11 cellular contexts compared by ENCODE assay signal in the genomic region with DNA sequence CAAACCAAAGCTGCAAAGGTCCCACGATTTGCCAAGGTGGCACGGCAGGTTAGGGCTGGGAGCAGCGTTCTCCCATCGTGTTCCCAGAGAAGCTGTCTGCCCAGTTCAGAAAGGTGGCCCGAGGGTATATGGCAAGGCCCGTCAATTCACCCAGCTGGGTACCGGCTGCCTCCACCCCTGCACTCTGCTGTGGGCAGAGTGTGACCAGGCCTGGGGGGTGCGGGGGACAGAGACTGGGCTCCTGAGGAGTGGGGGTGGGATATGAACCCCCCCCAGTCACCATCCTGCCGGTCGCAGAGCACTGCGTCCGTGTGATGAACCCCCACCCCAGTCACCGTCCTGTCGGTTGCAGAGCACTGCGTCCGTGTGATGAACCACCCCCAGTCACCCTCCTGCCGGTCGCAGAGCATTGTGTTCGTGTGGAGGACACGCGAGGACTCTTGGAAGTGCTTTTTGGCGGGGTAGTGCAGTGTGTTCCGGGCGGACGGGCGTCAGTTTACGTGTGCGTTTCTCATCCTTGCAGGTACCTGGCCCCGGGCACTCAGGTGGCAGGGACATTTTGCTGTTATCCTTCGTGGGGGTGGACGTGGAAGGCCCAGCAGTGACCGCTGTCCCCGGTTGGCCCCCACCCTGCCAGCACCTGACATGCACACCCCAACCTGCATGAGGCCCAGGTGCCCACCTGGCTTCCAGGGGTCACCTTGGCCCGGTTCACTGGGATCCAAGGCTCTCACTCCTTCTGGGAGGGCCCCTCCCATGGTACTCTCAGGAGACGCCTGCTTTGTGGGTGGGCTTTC. TPM values are rescaled to one million over a fixed set of nuclear protein-coding genes. Genes with fewer than 3 reads are reported as not detected.
DNase-seq lines count a peak whose midpoint lies in the region; ATAC-seq, FAIRE-seq and TF ChIP-seq lines count a peak whose summit lies in the region.
"Had no signal": no experiment of that assay in that cellular context is flagged by ENCODE, and none has a peak within 500 bp of the region (broad histone marks: within the 10 kb centered on the region; RNA-seq: fewer than 3 reads in every experiment).

No MANE protein-coding gene starts in this region.

- no peak for ATAC-seq in A549
- no peak for ATAC-seq in activated CD8-positive, alpha-beta T cell treated with anti-CD3 and anti-CD28 coated beads, Interleukin-2, amount 10 ng/mL, durations not matched to agents 7 days and 5 days
- no peak for ATAC-seq in HG03342 (IDR thresholded peaks at IDR 0.05; ENCODE audit: unreplicated experiment)

- no peaks in the 10 kb centered on the region for H3K9me3 ChIP-seq in A549
- H3K9me3 ChIP-seq: HAP-1 had no signal

- in situ Hi-C loops in GM13977 (cut with MboI; ENCODE audit: low pct_unique_long_range_greater_than_20kb, low sequenced_read_pairs, unreplicated experiment) = no loop called here

- DNase-seq in A549 (ENCODE audit: low read depth in 1 of 2, low spot score in 1 of 2) (no peak), GM06990 (ENCODE audit: extremely low read depth, insufficient read length) (peak; percentile 22), mesothelial cell of epicardium (ENCODE audit: low spot score in 2 of 2, unreplicated experiment in 2 of 2) (no peak), GM13977 (ENCODE audit: low spot score) (no peak), SKM-1 treated with dmso at 0.1 percent for 144 hours (lab: John Stamatoyannopoulos, UW; ENCODE audit: unreplicated experiment) (no peak), HuH-7.5 (ENCODE audit: low spot score) (no peak)
- no peak for DNase-seq in activated CD8-positive, alpha-beta T cell treated with anti-CD3 and anti-CD28 coated beads, Interleukin-2, amount 10 ng/mL, durations not matched to agents 7 days and 5 days
- DNase-seq: NCI-H2029 had no signal

- peaks cover 64% of the 10 kb centered on the region for H3K4me1 ChIP-seq in A549

- H3K4me3 ChIP-seq in A549 (no peak overlapping the region), GM06990 (replicated peaks; ENCODE audit: low read depth, low read length) (no peak overlapping the region)
- H3K4me3 ChIP-seq: SJSA1 had no signal

- WGBS in A549 (ENCODE audit: missing lambda C conversion rate) = 94% methylated on average over 33 of the region's 35 CpGs

- TF ChIP-seq POLR2A in A549 (IDR thresholded peaks at IDR 0.05; ENCODE audit: low read length) = 0 out of 2 replicates have a peak, but pooled peaks have one; percentile 18

- H3K27ac Mint-ChIP-seq in activated CD8-positive, alpha-beta T cell treated with anti-CD3 and anti-CD28 coated beads, Interleukin-2, amount 10 ng/mL, durations not matched to agents 7 days and 5 days = peak overlapping the region; percentile 15
- H3K27ac Mint-ChIP-seq in mesothelial cell of epicardium = peak overlapping the region; percentile 78

- H3K27me3 ChIP-seq in GM06990 (replicated peaks; ENCODE audit: control insufficient read depth, insufficient read depth, low read length) = no peaks in the 10 kb centered on the region
- H3K27me3 ChIP-seq: SJSA1 had no signal

- peak overlapping the region; percentile 83 for H3K4me3 Mint-ChIP-seq in activated CD8-positive, alpha-beta T cell treated with anti-CD3 and anti-CD28 coated beads, Interleukin-2, amount 10 ng/mL, durations not matched to agents 7 days and 5 days
- peak overlapping the region; percentile 22 for H3K4me3 Mint-ChIP-seq in mesothelial cell of epicardium

- peaks cover 33% of the 10 kb centered on the region for H3K4me1 Mint-ChIP-seq in activated CD8-positive, alpha-beta T cell treated with anti-CD3 and anti-CD28 coated beads, Interleukin-2, amount 10 ng/mL, durations not matched to agents 7 days and 5 days (ENCODE audit: low read depth)
- H3K4me1 Mint-ChIP-seq in mesothelial cell of epicardium = peaks cover 40% of the 10 kb centered on the region

- CTCF ChIA-PET in A549 (lab: Yijun Ruan, JAX) = interaction anchor here (0.7 to 4.1 kb wide), 6 partner anchors 10 to 81 kb away, joined by 3 to 22 read pairs (median 4); no protein-coding TSS in a partner anchor
- CTCF ChIA-PET in activated CD8-positive, alpha-beta T cell treated with anti-CD3 and anti-CD28 coated beads, Interleukin-2, amount 10 ng/mL, durations not matched to agents 7 days and 5 days (lab: Charles Lee) = interaction anchor here (1.1 kb wide), 1 partner anchor 54 kb away, joined by 3 read pairs; no protein-coding TSS in a partner anchor

- peaks cover 10% of the 10 kb centered on the region for H3K36me3 ChIP-seq in GM06990 (ENCODE audit: control insufficient read depth, insufficient read depth, low read length)

- TF ChIP-seq CTCF in A549 (IDR thresholded peaks at IDR 0.05) (no peak), GM06990 (IDR thresholded peaks at IDR 0.05; ENCODE audit: insufficient read depth, low read length, poor library complexity, severe bottlenecking) (no peak), mesothelial cell of epicardium (IDR thresholded peaks at IDR 0.05; ENCODE audit: unreplicated experiment) (no peak), GM13977 (IDR thresholded peaks at IDR 0.05; ENCODE audit: extremely low read depth, insufficient read depth, missing control alignments) (no peak)

- TF ChIP-seq RAD21 in A549 (conservative IDR thresholded peaks at IDR 0.05 in 1 of 2, IDR thresholded peaks at IDR 0.05 in 1 of 2) = no peak

- H3K27ac ChIP-seq in A549 = peak overlapping the region in 1 of 2 experiments; percentile 96; a peak in 3 of 6 replicates
- H3K27ac ChIP-seq: SJSA1 had no signal

- no peaks in the 10 kb centered on the region for H3K9me3 Mint-ChIP-seq in activated CD8-positive, alpha-beta T cell treated with anti-CD3 and anti-CD28 coated beads, Interleukin-2, amount 10 ng/mL, durations not matched to agents 7 days and 5 days (ENCODE audit: insufficient read depth)
- H3K9me3 Mint-ChIP-seq in mesothelial cell of epicardium = no peaks in the 10 kb centered on the region

- FAIRE-seq in A549 (lab: Jason Lieb, UNC) = no peak

- peak overlapping the region; percentile 91; the same call in 1 of the 3 replicates for H3K4me2 ChIP-seq in A549

- H3K36me3 Mint-ChIP-seq in activated CD8-positive, alpha-beta T cell treated with anti-CD3 and anti-CD28 coated beads, Interleukin-2, amount 10 ng/mL, durations not matched to agents 7 days and 5 days (ENCODE audit: low read depth) = peaks cover 11% of the 10 kb centered on the region
- no peaks in the 10 kb centered on the region for H3K36me3 Mint-ChIP-seq in mesothelial cell of epicardium

- TF ChIP-seq EP300 in A549 (IDR thresholded peaks at IDR 0.05) = no peak

- POLR2A ChIA-PET in A549 (lab: Yijun Ruan, JAX) = interaction anchor here (1.5 kb wide), 1 partner anchor 12 kb away, joined by 3 read pairs; no protein-coding TSS in a partner anchor
- POLR2A ChIA-PET in activated CD8-positive, alpha-beta T cell treated with anti-CD3 and anti-CD28 coated beads, Interleukin-2, amount 10 ng/mL, durations not matched to agents 7 days and 5 days (lab: Charles Lee) = interaction anchor here (0.7 kb wide), 1 partner anchor 27 kb away, joined by 3 read pairs; no protein-coding TSS in a partner anchor

- no peaks in the 10 kb centered on the region for H3K27me3 Mint-ChIP-seq in activated CD8-positive, alpha-beta T cell treated with anti-CD3 and anti-CD28 coated beads, Interleukin-2, amount 10 ng/mL, durations not matched to agents 7 days and 5 days (ENCODE audit: low read depth)
- H3K27me3 Mint-ChIP-seq in mesothelial cell of epicardium (ENCODE audit: low read depth) = no peaks in the 10 kb centered on the region

TF ChIP-seq in A549, 52 proteins besides CTCF, POLR2A, EP300 and RAD21:
- TF ChIP-seq JUN (IDR thresholded peaks at IDR 0.05) = peak in 1 of 2 experiments; percentile 14; a peak in 1 of 5 replicates
- TF ChIP-seq KDM1A (IDR thresholded peaks at IDR 0.05; ENCODE audit: low read depth) = no peak

RNA-seq across cellular contexts. Expression of a gene that starts 2.7 kb away (rescaled TPM):
- polyA plus RNA-seq in A549 (2011; rRNA removed) (12.9 and 16.3 TPM in 2 replicates), A549 (2017; fragmentation: RNase III; extraction: RNeasy Plus Mini Kit Qiagen cat#74134 plus additional on column Dnase treatment) (114 to 169 TPM (median 144 TPM) in 3 replicates)
- polyA plus RNA-seq in A549 (2012; cell fraction: cytosol; rRNA removed) = 107 and 146 TPM in 2 replicates
- 443 and 799 TPM in 2 replicates for polyA plus RNA-seq in A549 (2012; cell fraction: nucleus; rRNA removed)
- 16.9 and 37.7 TPM in 2 replicates for polyA minus RNA-seq in A549 (2011; rRNA and poly(A)+ RNA removed)
- total RNA-seq in activated CD8-positive, alpha-beta T cell treated with anti-CD3 and anti-CD28 coated beads, Interleukin-2, amount 10 ng/mL, durations not matched to agents 7 days and 5 days = 100 to 1,000 TPM; 255 to 261 TPM
- total RNA-seq in mesothelial cell of epicardium = 227 to 230 TPM (median 229 TPM) in 3 replicates

RNA-seq across cellular contexts. Expression of a gene that starts 35.1 kb away (rescaled TPM):
- 48.1 and 59.5 TPM in 2 replicates for polyA plus RNA-seq in A549 (2011; rRNA removed)
- 169 and 171 TPM in 2 replicates for polyA plus RNA-seq in A549 (2012; cell fraction: cytosol; rRNA removed)
- 577 and 749 TPM in 2 replicates for polyA plus RNA-seq in A549 (2012; cell fraction: nucleus; rRNA removed)
- 81.5 to 84.8 TPM (median 83.6 TPM) in 3 replicates for polyA plus RNA-seq in A549 (2017; fragmentation: RNase III; extraction: RNeasy Plus Mini Kit Qiagen cat#74134 plus additional on column Dnase treatment)
- 25.8 and 30.8 TPM in 2 replicates for polyA minus RNA-seq in A549 (2011; rRNA and poly(A)+ RNA removed)
- total RNA-seq in activated CD8-positive, alpha-beta T cell treated with anti-CD3 and anti-CD28 coated beads, Interleukin-2, amount 10 ng/mL, durations not matched to agents 7 days and 5 days = 100 to 1,000 TPM; 126 to 127 TPM
- total RNA-seq in mesothelial cell of epicardium = 87.3 to 94.9 TPM (median 87.9 TPM) in 3 replicates

RNA-seq across cellular contexts. Expression of a gene that starts 49.0 kb away (rescaled TPM):
- polyA plus RNA-seq in A549 (2011; rRNA removed) = 89.4 and 93.8 TPM in 2 replicates
- 230 and 300 TPM in 2 replicates for polyA plus RNA-seq in A549 (2012; cell fraction: cytosol; rRNA removed)
- polyA plus RNA-seq in A549 (2012; cell fraction: nucleus; rRNA removed) = 472 and 641 TPM in 2 replicates
- 122 to 130 TPM (median 126 TPM) in 3 replicates for polyA plus RNA-seq in A549 (2017; fragmentation: RNase III; extraction: RNeasy Plus Mini Kit Qiagen cat#74134 plus additional on column Dnase treatment)
- polyA minus RNA-seq in A549 (2011; rRNA and poly(A)+ RNA removed) = 125 and 162 TPM in 2 replicates
- total RNA-seq in activated CD8-positive, alpha-beta T cell treated with anti-CD3 and anti-CD28 coated beads, Interleukin-2, amount 10 ng/mL, durations not matched to agents 7 days and 5 days = 100 to 1,000 TPM in 1 of 2 experiments, 10 to 100 TPM in 1; 97.6 to 104 TPM
- 104 to 113 TPM (median 105 TPM) in 3 replicates for total RNA-seq in mesothelial cell of epicardium

RNA-seq across cellular contexts. Expression of a gene that starts 49.1 kb away (rescaled TPM):
- polyA plus RNA-seq in A549 (2011; rRNA removed) = 8.4 and 8.9 TPM in 2 replicates
- 18.8 and 28.0 TPM in 2 replicates for polyA plus RNA-seq in A549 (2012; cell fraction: cytosol; rRNA removed)
- polyA plus RNA-seq in A549 (2012; cell fraction: nucleus; rRNA removed) = 72.7 and 93.7 TPM in 2 replicates
- polyA plus RNA-seq in A549 (2017; fragmentation: RNase III; extraction: RNeasy Plus Mini Kit Qiagen cat#74134 plus additional on column Dnase treatment) = 21.3 to 31.5 TPM (median 25.7 TPM) in 3 replicates
- 16.0 and 17.5 TPM in 2 replicates for polyA minus RNA-seq in A549 (2011; rRNA and poly(A)+ RNA removed)
- total RNA-seq in activated CD8-positive, alpha-beta T cell treated with anti-CD3 and anti-CD28 coated beads, Interleukin-2, amount 10 ng/mL, durations not matched to agents 7 days and 5 days = 10 to 100 TPM; 19.4 to 20.8 TPM
- total RNA-seq in mesothelial cell of epicardium = 53.8 to 57.3 TPM (median 55.6 TPM) in 3 replicates
